Comparison of ENCODE assay signal across 9 cellular contexts in the genomic region with DNA sequence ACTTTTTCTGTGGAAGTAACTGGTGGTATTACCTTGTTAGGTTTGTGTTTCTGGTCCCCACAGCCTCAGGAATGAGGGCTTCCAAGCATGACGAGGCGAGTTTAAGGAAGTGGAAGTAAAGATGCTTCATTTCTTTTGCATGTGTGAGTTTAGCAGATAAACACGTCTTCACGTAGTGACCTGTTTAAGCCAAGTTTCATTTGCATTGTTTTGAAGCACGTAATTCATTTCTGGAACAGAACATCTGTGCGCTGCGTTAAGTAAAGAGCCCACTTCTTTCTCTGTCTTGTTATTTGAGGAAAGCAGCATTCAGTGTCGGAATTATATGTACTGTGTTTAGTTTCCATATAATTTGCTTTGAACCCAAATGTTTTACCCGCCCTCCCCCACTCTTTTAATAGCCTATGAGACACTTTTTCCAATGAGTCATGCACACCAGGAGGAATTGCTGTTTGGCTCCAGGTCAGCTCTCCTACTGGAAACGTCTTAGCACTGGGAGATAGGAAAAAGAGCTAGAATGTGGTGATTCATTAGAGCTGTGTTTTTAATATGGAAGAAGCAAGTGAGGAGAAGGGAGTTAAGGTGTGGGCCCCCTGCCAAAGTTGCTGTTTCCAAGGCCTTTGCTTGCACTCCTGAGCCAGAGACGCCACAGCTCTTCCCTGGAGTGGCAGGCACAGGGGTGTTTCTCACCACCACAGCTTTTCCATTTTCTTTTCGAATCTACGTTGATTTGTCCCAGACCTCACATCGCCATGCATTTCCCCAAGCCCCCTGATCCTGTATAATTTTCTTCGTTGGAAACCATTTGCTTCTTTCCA. TPM values are rescaled to one million over a fixed set of nuclear protein-coding genes. Genes with fewer than 3 reads are reported as not detected.
DNase-seq lines count a peak whose midpoint lies in the region; FAIRE-seq and TF ChIP-seq lines count a peak whose summit lies in the region.
"Had no signal": no experiment of that assay in that cellular context is flagged by ENCODE, and none has a peak within 500 bp of the region (broad histone marks: within the 10 kb centered on the region; RNA-seq: fewer than 3 reads in every experiment).

No MANE protein-coding gene starts in this region.

- no peaks in the 10 kb centered on the region for H3K36me3 Mint-ChIP-seq in nephron progenitor cell (ENCODE audit: low read depth)
- H3K36me3 Mint-ChIP-seq: CD4-positive, CD25-positive, alpha-beta regulatory T cell had no signal

- peak overlapping the region; percentile 1 for H3K4me3 Mint-ChIP-seq in nephron progenitor cell
- H3K4me3 Mint-ChIP-seq: CD4-positive, CD25-positive, alpha-beta regulatory T cell had no signal

- peak overlapping the region; percentile 33 for H3K4me3 ChIP-seq in epithelial cell of proximal tubule (ENCODE audit: low read depth, low read length)

- no peak for TF ChIP-seq CTCF in epithelial cell of proximal tubule (conservative IDR thresholded peaks at IDR 0.05; ENCODE audit: low read depth, low read length)
- no peak for TF ChIP-seq CTCF in nephron progenitor cell (IDR thresholded peaks at IDR 0.05)
- TF ChIP-seq CTCF in D721Med (IDR thresholded peaks at IDR 0.05; ENCODE audit: insufficient read depth, missing control alignments): no peak

- FAIRE-seq in D721Med (lab: Jason Lieb, UNC): no peak

- H3K9me3 Mint-ChIP-seq in nephron progenitor cell: peaks cover 12% of the 10 kb centered on the region

- peaks cover 6% of the 10 kb centered on the region for H3K27me3 Mint-ChIP-seq in nephron progenitor cell (ENCODE audit: low read depth, poor library complexity)

- DNase-seq in NOMO-1 treated with DMSO at 0.1 percent for 48 hours (lab: John Stamatoyannopoulos, UW; ENCODE audit: unreplicated experiment) (peak; percentile 37), NOMO-1 treated with dmso at 0.1 percent for 144 hours (lab: John Stamatoyannopoulos, UW; ENCODE audit: unreplicated experiment) (no peak), NCI-H446 treated with DMSO at 0.1 percent for 48 hours (lab: John Stamatoyannopoulos, UW) (peak; percentile 68), epithelial cell of proximal tubule (ENCODE audit: low read depth) (peak; percentile 99), nephron progenitor cell (no peak), NCI-H1694 (lab: John Stamatoyannopoulos, UW) (no peak), activated gamma-delta T cell treated with Interleukin-2 at 50 U/mL for 16 hours (no peak), D721Med (ENCODE audit: insufficient read length, low spot score) (no peak)
- DNase-seq: CD4-positive, CD25-positive, alpha-beta regulatory T cell had no signal

- peak overlapping the region; percentile 72 for H3K27ac Mint-ChIP-seq in nephron progenitor cell
- H3K27ac Mint-ChIP-seq: CD4-positive, CD25-positive, alpha-beta regulatory T cell had no signal

- H3K4me1 Mint-ChIP-seq in nephron progenitor cell: peaks cover 45% of the 10 kb centered on the region
- H3K4me1 Mint-ChIP-seq: CD4-positive, CD25-positive, alpha-beta regulatory T cell had no signal

RNA-seq across cellular contexts. Expression of a gene that starts 36.8 kb away (rescaled TPM):
- total RNA-seq in epithelial cell of proximal tubule: 0.51 and 1.3 TPM in 2 replicates
- total RNA-seq: CD4-positive, CD25-positive, alpha-beta regulatory T cell had no signal

Comparison
In these comparisons a context has a peak if more than half of its experiments do, and no peak if none do; other contexts are left out.
1. DNase-seq: peak in NOMO-1 treated with DMSO at 0.1 percent for 48 hours (single experiment), NCI-H446 treated with DMSO at 0.1 percent for 48 hours (single experiment) and epithelial cell of proximal tubule (single experiment); none in NOMO-1 treated with dmso at 0.1 percent for 144 hours (single experiment), nephron progenitor cell (single experiment), NCI-H1694 (single experiment), activated gamma-delta T cell treated with Interleukin-2 at 50 U/mL for 16 hours (single experiment) and D721Med (single experiment).